Comparison of ENCODE assay signal across 9 cellular contexts in genomic region chr2:217142649-217143266, GRCh38.
DNase-seq lines count a peak whose midpoint lies in the region; ATAC-seq, FAIRE-seq and TF ChIP-seq lines count a peak whose summit lies in the region.
"Had no signal": no experiment of that assay in that cellular context is flagged by ENCODE, and none has a peak within 500 bp of the region (broad histone marks: within the 10 kb centered on the region; RNA-seq: fewer than 3 reads in every experiment).

No MANE protein-coding gene starts in this region.

- no peaks in the 10 kb centered on the region for H3K9me2 ChIP-seq in Loucy (replicated peaks; ENCODE audit: low read depth, low read length)

- H3F3A ChIP-seq in Loucy (ENCODE audit: low read depth) = no peaks in the 10 kb centered on the region

- no peaks in the 10 kb centered on the region for H3K4me1 Mint-ChIP-seq in activated CD4-positive, alpha-beta T cell treated with anti-CD3 and anti-CD28 coated beads, Interleukin-2, amount 10 ng/mL, durations not matched to agents 7 days and 5 days
- H3K4me1 Mint-ChIP-seq: nephron had no signal

- peak; percentile 43; the same call in 1 of the 2 replicates for TF ChIP-seq RAD21 in GM12878 (IDR thresholded peaks at IDR 0.05; ENCODE audit: insufficient read depth, low read depth, low read length)

- CTCF ChIA-PET in activated CD4-positive, alpha-beta T cell treated with anti-CD3 and anti-CD28 coated beads, Interleukin-2, amount 10 ng/mL, durations not matched to agents 7 days and 5 days (lab: Charles Lee) = no interaction called here
- CTCF ChIA-PET in GM12878 (lab: Yijun Ruan, JAX) = interaction anchor here (0.7 to 1.8 kb wide), 10 partner anchors 12 to 508 kb away, joined by 3 to 8 read pairs (median 3); no protein-coding TSS in a partner anchor

- H3K27ac ChIP-seq in GM12878 (ENCODE audit: control insufficient read depth, insufficient read depth) = no peak overlapping the region
- no peak overlapping the region for H3K27ac ChIP-seq in gastrocnemius medialis

- POLR2A ChIA-PET in activated CD4-positive, alpha-beta T cell treated with anti-CD3 and anti-CD28 coated beads, Interleukin-2, amount 10 ng/mL, durations not matched to agents 7 days and 5 days (lab: Charles Lee) = no interaction called here
- POLR2A ChIA-PET in GM12878 (lab: Charles Lee) = no interaction called here

- no peak overlapping the region for H3K27ac Mint-ChIP-seq in activated CD4-positive, alpha-beta T cell treated with anti-CD3 and anti-CD28 coated beads, Interleukin-2, amount 10 ng/mL, durations not matched to agents 7 days and 5 days
- H3K27ac Mint-ChIP-seq: nephron had no signal

- no peaks in the 10 kb centered on the region for H3K4me1 ChIP-seq in Loucy (ENCODE audit: insufficient read depth, low read length, poor library complexity, severe bottlenecking)
- no peaks in the 10 kb centered on the region for H3K4me1 ChIP-seq in GM12878 (ENCODE audit: control insufficient read depth, insufficient read depth, low read length)
- H3K4me1 ChIP-seq in gastrocnemius medialis = no peaks in the 10 kb centered on the region

- no TSS peak for BruUV-seq in GM12878 (replicated peaks; lab: Mats Ljungman, UMichigan)

- H4K20me1 ChIP-seq in Loucy (ENCODE audit: insufficient read depth, low read length, poor library complexity, severe bottlenecking) = no peaks in the 10 kb centered on the region
- H4K20me1 ChIP-seq in GM12878 (ENCODE audit: control insufficient read depth, insufficient read depth) = no peaks in the 10 kb centered on the region

- H3K36me3 Mint-ChIP-seq in activated CD4-positive, alpha-beta T cell treated with anti-CD3 and anti-CD28 coated beads, Interleukin-2, amount 10 ng/mL, durations not matched to agents 7 days and 5 days (ENCODE audit: low read depth) = no peaks in the 10 kb centered on the region

- H2AFZ ChIP-seq in Loucy (ENCODE audit: low read length) (no peak overlapping the region), GM12878 (ENCODE audit: control insufficient read depth, low read depth, low read length) (no peak overlapping the region)

- H3K9ac ChIP-seq in Loucy (ENCODE audit: low read depth, low read length, poor library complexity, severe bottlenecking) (no peak overlapping the region), GM12878 (ENCODE audit: control insufficient read depth, insufficient read depth, low read length) (no peak overlapping the region)

- TF ChIP-seq POLR2A in GM12878 (IDR thresholded peaks at IDR 0.05; ENCODE audit: low read depth, low read length) (no peak), gastrocnemius medialis (IDR thresholded peaks at IDR 0.05) (no peak)

- RAD21 ChIA-PET in GM12878 (lab: Charles Lee; ENCODE audit: unreplicated experiment) = no interaction called here

- TF ChIP-seq CTCF in Loucy (conservative IDR thresholded peaks at IDR 0.05; ENCODE audit: low read length) (peak; percentile 86), GM12878 (IDR thresholded peaks at IDR 0.05 in 2 of 3, conservative IDR thresholded peaks at IDR 0.05 in 1 of 3; ENCODE audit: control insufficient read depth in 2 of 3, extremely low read depth in 1 of 3, insufficient read depth in 1 of 3, low read depth in 3 of 3, low read length in 3 of 3) (peak; percentile 22 to 57 (median 47)), gastrocnemius medialis (IDR thresholded peaks at IDR 0.05 in 4 of 5, conservative IDR thresholded peaks at IDR 0.05 in 1 of 5) (peak in 3 of 5 experiments; percentile 28 to 52 (median 35))

- in situ Hi-C loops in GM12878 (cut with MboI) (no loop called here), gastrocnemius medialis (cut with MboI; ENCODE audit: low sequenced_read_pairs in 4 of 4) (no loop called here)

- peak; percentile 22 for DNase-seq in activated CD4-positive, alpha-beta T cell treated with anti-CD3 and anti-CD28 coated beads, Interleukin-2, amount 10 ng/mL, durations not matched to agents 7 days and 5 days
- no peak for DNase-seq in activated CD4-positive, alpha-beta T cell treated with anti-CD3 and anti-CD28 coated beads for 1 hour
- no peak for DNase-seq in GM12878 (ENCODE audit: low read depth, low spot score)
- no peak for DNase-seq in gastrocnemius medialis
- no peak for DNase-seq in activated CD8-positive, alpha-beta memory T cell treated with anti-CD3 and anti-CD28 coated beads, Interleukin-2, amount 50 U/mL, for 4 hours
- no peak for DNase-seq in retina

- no peak for ATAC-seq in GM12878
- no peak for ATAC-seq in gastrocnemius medialis
- ATAC-seq in HG02840 (IDR thresholded peaks at IDR 0.05; ENCODE audit: low FRiP score, unreplicated experiment) = no peak

- no peak overlapping the region for H3K4me3 ChIP-seq in Loucy (ENCODE audit: low read length, poor library complexity, severe bottlenecking)
- H3K4me3 ChIP-seq in GM12878 = no peak overlapping the region
- no peak overlapping the region for H3K4me3 ChIP-seq in gastrocnemius medialis

- no peak overlapping the region for H3K4me2 ChIP-seq in Loucy (ENCODE audit: low read depth, low read length, poor library complexity, severe bottlenecking)
- no peak overlapping the region for H3K4me2 ChIP-seq in GM12878 (ENCODE audit: control insufficient read depth, insufficient read depth)

- WGBS in GM12878 (ENCODE audit: insufficient coverage, insufficient replicate concordance, low lambda C conversion rate, missing lambda C conversion rate) = 33% methylated on average over 3 of the region's 3 CpGs

- peaks cover 4% of the 10 kb centered on the region for H3K9me3 Mint-ChIP-seq in activated CD4-positive, alpha-beta T cell treated with anti-CD3 and anti-CD28 coated beads, Interleukin-2, amount 10 ng/mL, durations not matched to agents 7 days and 5 days

- SMC1A ChIA-PET in GM12878 (lab: Charles Lee; ENCODE audit: uncharacterized antibody, unreplicated experiment) = interaction anchor here (0.7 to 1.5 kb wide), 3 partner anchors 13 to 86 kb away, joined by 3 to 5 read pairs (median 3); no protein-coding TSS in a partner anchor

- no peaks in the 10 kb centered on the region for H3K36me3 ChIP-seq in Loucy (ENCODE audit: insufficient read depth, low read length)
- H3K36me3 ChIP-seq in GM12878 (ENCODE audit: control insufficient read depth in 2 of 2, insufficient read depth in 2 of 2, low read length in 1 of 2) = no peaks in the 10 kb centered on the region
- H3K36me3 ChIP-seq in gastrocnemius medialis = no peaks in the 10 kb centered on the region

- no peak overlapping the region for H3K4me3 Mint-ChIP-seq in activated CD4-positive, alpha-beta T cell treated with anti-CD3 and anti-CD28 coated beads, Interleukin-2, amount 10 ng/mL, durations not matched to agents 7 days and 5 days
- H3K4me3 Mint-ChIP-seq: nephron had no signal

- no peaks in the 10 kb centered on the region for H3K79me2 ChIP-seq in Loucy (ENCODE audit: insufficient read depth, low read length)
- no peaks in the 10 kb centered on the region for H3K79me2 ChIP-seq in GM12878 (ENCODE audit: control insufficient read depth, insufficient read depth, low read length)

- peaks cover 2% of the 10 kb centered on the region for H3K27me3 Mint-ChIP-seq in activated CD4-positive, alpha-beta T cell treated with anti-CD3 and anti-CD28 coated beads, Interleukin-2, amount 10 ng/mL, durations not matched to agents 7 days and 5 days

- FAIRE-seq in GM12878 (lab: Jason Lieb, UNC) = no peak

- H3K27me3 ChIP-seq in Loucy (ENCODE audit: insufficient read depth, low read length, poor library complexity, severe bottlenecking) (no peaks in the 10 kb centered on the region), GM12878 (replicated peaks in 1 of 2; ENCODE audit: control insufficient read depth in 2 of 2, insufficient read depth in 2 of 2, low read length in 1 of 2) (no peaks in the 10 kb centered on the region; a peak in 1 of 4 replicates), gastrocnemius medialis (no peaks in the 10 kb centered on the region)

- intact Hi-C loops in GM12878 (cut with micrococcal nuclease; ENCODE audit: unreplicated experiment) (no loop called here), gastrocnemius medialis (cut with DNase I; ENCODE audit: low total_unique reads) (no loop called here)

- TF ChIP-seq EP300 in GM12878 (IDR thresholded peaks at IDR 0.05; ENCODE audit: borderline replicate concordance in 1 of 2, control insufficient read depth in 1 of 2, low read depth in 2 of 2, low read length in 2 of 2) = no peak

- H3K9me3 ChIP-seq in Loucy (ENCODE audit: insufficient read depth, low read depth, low read length) (peaks cover 3% of the 10 kb centered on the region; the same call in 1 of the 2 replicates), GM12878 (replicated peaks; ENCODE audit: control insufficient read depth, insufficient read depth, low read length) (no peaks in the 10 kb centered on the region; the same call in 1 of the 3 replicates), gastrocnemius medialis (no peaks in the 10 kb centered on the region)

TF ChIP-seq in GM12878, 131 proteins besides CTCF, POLR2A, EP300 and RAD21:
- TF ChIP-seq BACH1 (IDR thresholded peaks at IDR 0.05; ENCODE audit: borderline replicate concordance) (no peak), MAX (IDR thresholded peaks at IDR 0.05; ENCODE audit: low read depth, low read length) (no peak), ZNF217 (IDR thresholded peaks at IDR 0.05) (no peak), HDGF (IDR thresholded peaks at IDR 0.05) (no peak), SMC3 (IDR thresholded peaks at IDR 0.05; ENCODE audit: borderline replicate concordance, low read length) (peak; percentile 42; the same call in 1 of the 2 replicates), POLR2AphosphoS5 (IDR thresholded peaks at IDR 0.05; ENCODE audit: low read length) (no peak), GATAD2B (conservative IDR thresholded peaks at IDR 0.05; ENCODE audit: low read depth) (no peak), FOXK2 (IDR thresholded peaks at IDR 0.05) (no peak)
TF ChIP-seq in GM12878: peak in this region for 1.

Comparison
In these comparisons a context has a peak if more than half of its experiments do, and no peak if none do; other contexts are left out.
1. CTCF ChIP-seq: peak in every context shown above with its lines; median percentile 86 in Loucy; 47 in GM12878; 35 in gastrocnemius medialis.